Comparison of ENCODE assay signal across 8 cellular contexts in the genomic region with DNA sequence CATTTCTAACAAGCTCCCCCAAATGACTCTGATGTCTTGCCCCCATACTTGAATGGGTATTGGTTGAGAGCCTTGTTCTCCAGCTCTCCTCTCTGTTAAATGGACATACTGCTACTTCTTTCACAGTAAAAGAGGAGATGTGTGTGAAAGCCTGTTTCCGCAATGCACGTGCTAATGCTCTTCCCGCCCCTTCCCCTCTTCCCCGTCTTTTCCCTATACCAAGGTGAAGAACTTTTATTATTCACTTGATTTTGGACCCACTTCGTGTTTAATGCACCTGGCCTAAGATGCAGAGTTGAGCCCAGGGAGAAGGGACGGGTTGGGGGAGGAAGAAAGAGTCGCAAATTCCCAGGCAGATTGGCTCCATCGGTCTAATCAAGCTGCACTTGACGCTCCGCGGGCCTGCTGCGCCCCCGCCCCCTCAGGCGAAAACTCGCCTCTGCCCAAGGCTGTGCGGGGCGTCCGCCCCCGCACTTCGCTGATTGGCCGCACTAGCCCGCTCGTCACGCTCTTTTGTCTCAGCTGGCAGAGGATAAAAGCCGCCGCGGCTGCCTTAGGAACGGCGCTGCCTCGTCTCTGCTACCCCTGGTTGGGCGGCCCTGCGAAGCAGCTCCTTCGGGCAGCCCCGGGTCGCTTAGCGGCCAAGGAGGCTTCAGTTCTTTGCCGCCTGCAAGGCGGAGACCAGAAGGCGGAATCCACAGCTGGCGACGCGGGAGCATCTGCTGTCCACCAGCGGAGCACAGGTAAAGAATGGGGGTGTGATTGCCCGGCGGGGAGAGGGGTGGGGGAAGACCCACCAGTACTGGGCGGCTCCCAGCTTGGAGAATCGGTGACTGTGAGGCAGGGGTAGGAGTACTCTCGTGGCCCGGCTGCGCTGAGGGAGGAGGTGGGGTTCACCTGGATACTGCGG. TPM values are rescaled to one million over a fixed set of nuclear protein-coding genes. Genes with fewer than 3 reads are reported as not detected.
DNase-seq lines count a peak whose midpoint lies in the region; ATAC-seq and TF ChIP-seq lines count a peak whose summit lies in the region.

A gene (plus strand): TSS at position 562 of the 910 bp plus-strand sequence. CDS start 1,421 bp downstream, outside the sequence.

- H3K36me3 Mint-ChIP-seq in naive thymus-derived CD8-positive, alpha-beta T cell, result peaks cover 0 to 1% (median 0%) of the 10 kb centered on the region in 3 donors

- DNase-seq in AG04450 (ENCODE audit: low read depth, low spot score) (no peak), GM20000 (ENCODE audit: low spot score) (peak; percentile 27), NCI-H2227 treated with DMSO at 0.1 percent for 48 hours (lab: John Stamatoyannopoulos, UW) (peak; percentile 93), activated T-cell treated with anti-CD3 and anti-CD28 coated beads for 1 hour (ENCODE audit: low read depth) (peak; percentile 9), erythroblast (lab: John Stamatoyannopoulos, UW) (peak; percentile 11 to 23), LoVo (ENCODE audit: low spot score) (no peak)
- DNase-seq in naive thymus-derived CD8-positive, alpha-beta T cell, result peak; percentile 28 to 73 (median 62)

- no peak within 1 kb of the TSS for H3K27ac ChIP-seq in AG04450 (ENCODE audit: low read depth, low read length)
- no peak within 1 kb of the TSS for H3K27ac ChIP-seq in thymus (ENCODE audit: low read depth)

- H3K9me3 ChIP-seq in AG04450 (ENCODE audit: control insufficient read depth, insufficient read depth, low read length) (no peaks in the 10 kb centered on the region), thymus (ENCODE audit: control insufficient read depth) (no peaks in the 10 kb centered on the region)

- CTCF ChIA-PET in AG04450 (lab: Charles Lee), result interaction anchor here (0.6 to 2.6 kb wide), 2 partner anchors 16 to 298 kb away, joined by 7 to 12 read pairs; no protein-coding TSS in a partner anchor

- peaks cover 15 to 38% (median 21%) of the 10 kb centered on the region in 5 donors for H3K27me3 Mint-ChIP-seq in naive thymus-derived CD8-positive, alpha-beta T cell

- ATAC-seq in naive thymus-derived CD8-positive, alpha-beta T cell, result peak; percentile 97 to 98

- peak within 1 kb of the TSS; percentile 38 for H3K4me3 ChIP-seq in AG04450 (ENCODE audit: low read depth, low read length)
- H3K4me3 ChIP-seq in thymus (ENCODE audit: low read length), result peak within 1 kb of the TSS; percentile 11

- H3K27me3 ChIP-seq in AG04450 (ENCODE audit: control insufficient read depth, insufficient read depth, low read length) (peaks cover 40% of the 10 kb centered on the region), thymus (ENCODE audit: control insufficient read depth, insufficient read depth) (peaks cover 5% of the 10 kb centered on the region)

- POLR2A ChIA-PET in AG04450 (lab: Yijun Ruan, JAX), result interaction anchor here (0.7 kb wide), 1 partner anchor 16 kb away, joined by 4 read pairs; no protein-coding TSS in a partner anchor
- POLR2A ChIA-PET in naive thymus-derived CD8-positive, alpha-beta T cell (lab: Charles Lee), result no interaction called here

- H3K4me1 Mint-ChIP-seq in naive thymus-derived CD8-positive, alpha-beta T cell, result peaks cover 11 to 35% (median 29%) of the 10 kb centered on the region in 4 donors

- no peaks in the 10 kb centered on the region for H3K36me3 ChIP-seq in thymus (ENCODE audit: control insufficient read depth, insufficient read depth)

- TF ChIP-seq POLR2A in erythroblast (IDR thresholded peaks at IDR 0.05; ENCODE audit: low read length), result no peak

- H3K27ac Mint-ChIP-seq in naive thymus-derived CD8-positive, alpha-beta T cell, result peak within 1 kb of the TSS in 4 of 10 donors; percentile 59 to 92 (median 88)

- WGBS in thymus, result 3% methylated on average over 51 of the region's 51 CpGs

- H3K4me3 Mint-ChIP-seq in naive thymus-derived CD8-positive, alpha-beta T cell, result peak within 1 kb of the TSS; percentile 77 to 97 (median 85)

- TF ChIP-seq CTCF in AG04450 (IDR thresholded peaks at IDR 0.05; ENCODE audit: low read depth, low read length) (0 out of 2 replicates have a peak, but pooled peaks have one; percentile 4), GM20000 (IDR thresholded peaks at IDR 0.05; ENCODE audit: extremely low read depth, missing control alignments) (no peak)

- H3K9me3 Mint-ChIP-seq in naive thymus-derived CD8-positive, alpha-beta T cell, result peaks cover 0 to 7% (median 0%) of the 10 kb centered on the region in 9 donors

- no peaks in the 10 kb centered on the region for H3K4me1 ChIP-seq in thymus (ENCODE audit: control insufficient read depth, insufficient read depth, low read length)

RNA-seq across cellular contexts. Expression of the gene that starts here (rescaled TPM):
- 0.11 TPM in 2 replicates for polyA plus RNA-seq in AG04450 (2011; rRNA removed)
- 0.18 TPM in 1 of 2 replicates, not detected in the other for polyA minus RNA-seq in AG04450 (2011; rRNA and poly(A)+ RNA removed)
- under 1 TPM in 1 of 2 experiments, not detected in 1; 0.26 TPM for total RNA-seq in naive thymus-derived CD8-positive, alpha-beta T cell
- polyA plus RNA-seq in naive thymus-derived CD8-positive, alpha-beta T cell, result 1 to 10 TPM in 1 of 3 donors, under 1 TPM in 1, not detected in 1; 0.50 to 1.6 TPM
- polyA plus RNA-seq in thymus, result 4.6 TPM

Comparison
In these comparisons a context has a peak if more than half of its experiments do, and no peak if none do; other contexts are left out.
1. DNase-seq: peak in GM20000 (single experiment), NCI-H2227 treated with DMSO at 0.1 percent for 48 hours (single experiment), activated T-cell treated with anti-CD3 and anti-CD28 coated beads for 1 hour (single experiment), erythroblast (2 of 2) and naive thymus-derived CD8-positive, alpha-beta T cell (10 of 10); none in AG04450 (single experiment) and LoVo (single experiment).